Comparison of ENCODE assay signal across 13 cellular contexts in the genomic region with DNA sequence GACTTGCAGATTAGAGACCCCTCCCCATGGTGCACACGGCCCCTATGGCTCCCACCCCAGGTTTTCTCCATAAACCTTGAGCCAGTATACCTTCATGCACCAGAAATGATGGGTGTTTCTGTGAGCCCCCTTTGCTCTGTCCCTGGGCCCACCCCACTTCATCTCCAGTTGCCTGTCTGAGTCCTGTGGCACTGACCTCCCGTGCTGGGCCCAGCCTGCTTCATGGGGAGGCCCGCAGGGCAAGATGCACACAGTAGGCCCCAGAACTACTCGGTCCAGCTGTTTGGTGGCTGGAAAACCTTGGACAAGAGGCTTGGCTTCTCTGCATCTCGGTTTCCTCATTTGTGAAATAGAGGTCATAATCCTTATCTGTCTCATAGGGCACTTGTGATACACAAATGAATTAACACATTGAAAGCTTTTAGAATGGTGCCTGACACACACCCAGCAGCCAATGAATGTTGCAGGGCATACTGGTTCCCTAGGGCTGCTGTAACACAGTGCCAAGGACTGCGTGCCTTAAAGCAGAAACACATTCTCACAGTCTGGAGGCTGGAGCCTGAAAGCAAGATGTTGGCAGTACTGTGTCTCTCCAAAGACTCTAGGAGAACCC.
"Had no signal": no experiment of that assay in that cellular context is flagged by ENCODE, and none has a peak within 500 bp of the region (broad histone marks: within the 10 kb centered on the region; RNA-seq: fewer than 3 reads in every experiment).

No MANE protein-coding gene starts in this region.

- H3K27me3 ChIP-seq: ascending aorta, uterus had no signal

- ATAC-seq: T-helper 17 cell, WTC11 had no signal

- DNase-seq: activated CD4-positive, alpha-beta memory T cell treated with anti-CD3 and anti-CD28 coated beads, Interleukin-2, amount 10 ng/mL, durations not matched to agents 7 days and 5 days; activated CD4-positive, alpha-beta T cell treated with anti-CD3 and anti-CD28 coated beads for 4 hours; activated naive CD4-positive, alpha-beta T cell treated with anti-CD3 and anti-CD28 coated beads, Interleukin-2, amount 10 ng/mL, durations not matched to agents 7 days and 5 days; activated T-cell treated with anti-CD3 and anti-CD28 coated beads, Interleukin-2, amount 50 U/mL, for 24 hours; kidney glomerular epithelial cell; mesendoderm; nephron progenitor cell; stimulated activated CD4-positive, alpha-beta T cell treated with anti-CD3 and anti-CD28 coated beads, Interleukin-12 subunit alpha, Interleukin-12 subunit beta, amount 100 ng/mL, for 4 hours; stimulated activated CD4-positive, alpha-beta T cell treated with anti-CD3 and anti-CD28 coated beads, Interleukin-2, amount 100 ng/mL, for 24 hours; T-helper 17 cell; uterus had no signal

- H3K9me3 ChIP-seq: ascending aorta, uterus had no signal

- H3K27ac ChIP-seq: ascending aorta, uterus had no signal

- H3K36me3 ChIP-seq: ascending aorta, uterus had no signal

- H3K4me1 ChIP-seq: uterus had no signal

- H3K4me3 ChIP-seq: ascending aorta, uterus had no signal
